8 cellular contexts compared by ENCODE assay signal in genomic region chr15:68277605-68278344, GRCh38. TPM values are rescaled to one million over a fixed set of nuclear protein-coding genes. Genes with fewer than 3 reads are reported as not detected.
DNase-seq lines count a peak whose midpoint lies in the region; ATAC-seq and TF ChIP-seq lines count a peak whose summit lies in the region.

Gene FEM1B (plus strand): TSS chr15:68277745. CDS start chr15:68278418, 673 bp downstream.

- peaks cover 50% of the 10 kb centered on the region for H3K4me1 Mint-ChIP-seq in activated CD4-positive, alpha-beta T cell treated with anti-CD3 and anti-CD28 coated beads, Interleukin-2, amount 10 ng/mL, durations not matched to agents 7 days and 5 days

- DNase-seq in NCI-H69 (lab: John Stamatoyannopoulos, UW), result peak; percentile 91
- peak; percentile 87 for DNase-seq in activated CD4-positive, alpha-beta T cell treated with anti-CD3 and anti-CD28 coated beads, Interleukin-2, amount 10 ng/mL, durations not matched to agents 7 days and 5 days
- peak; percentile 94 for DNase-seq in coronary artery (ENCODE audit: low spot score)
- peak; percentile 96 for DNase-seq in left kidney (ENCODE audit: low read depth, low spot score)
- DNase-seq in stimulated activated CD4-positive, alpha-beta T cell treated with anti-CD3 and anti-CD28 coated beads, Interleukin-2, amount 100 ng/mL, for 24 hours, result peak; percentile 87 to 88

- peak within 1 kb of the TSS; percentile 94 to 99 (median 96) for H3K9ac ChIP-seq in BLaER1 treated with 17β-estradiol and CSF1 and Interleukin-3, amounts not matched to agents 10 nM and 100 nM

- no peaks in the 10 kb centered on the region for H3K9me3 ChIP-seq in BLaER1 treated with 17β-estradiol and CSF1 and Interleukin-3, amounts not matched to agents 10 nM and 100 nM (replicated peaks in 1 of 11)

- H3K36me3 Mint-ChIP-seq in activated CD4-positive, alpha-beta T cell treated with anti-CD3 and anti-CD28 coated beads, Interleukin-2, amount 10 ng/mL, durations not matched to agents 7 days and 5 days (ENCODE audit: low read depth), result peaks cover 25% of the 10 kb centered on the region

- peak within 1 kb of the TSS; percentile 96 to 99 (median 97) for H3K27ac ChIP-seq in BLaER1 treated with 17β-estradiol and CSF1 and Interleukin-3, amounts not matched to agents 10 nM and 100 nM
- H3K27ac ChIP-seq in coronary artery, result peak within 1 kb of the TSS; percentile 98 to 99

- peaks cover 37 to 46% (median 45%) of the 10 kb centered on the region in 11 experiments for H4K20me1 ChIP-seq in BLaER1 treated with 17β-estradiol and CSF1 and Interleukin-3, amounts not matched to agents 10 nM and 100 nM

- peak; percentile 73 for ATAC-seq in GM19351 (IDR thresholded peaks at IDR 0.05; ENCODE audit: unreplicated experiment)
- ATAC-seq in HG03520 (IDR thresholded peaks at IDR 0.05; ENCODE audit: unreplicated experiment), result peak; percentile 66

- peak within 1 kb of the TSS; percentile 78 to 97 (median 94) for H3K4me3 ChIP-seq in BLaER1 treated with 17β-estradiol and CSF1 and Interleukin-3, amounts not matched to agents 10 nM and 100 nM
- peak within 1 kb of the TSS; percentile 87 for H3K4me3 ChIP-seq in coronary artery

- H3K4me3 Mint-ChIP-seq in activated CD4-positive, alpha-beta T cell treated with anti-CD3 and anti-CD28 coated beads, Interleukin-2, amount 10 ng/mL, durations not matched to agents 7 days and 5 days, result peak within 1 kb of the TSS; percentile 98

- H3K27me3 ChIP-seq in BLaER1 treated with 17β-estradiol and CSF1 and Interleukin-3, amounts not matched to agents 10 nM and 100 nM, result no peaks in the 10 kb centered on the region

- POLR2A ChIA-PET in activated CD4-positive, alpha-beta T cell treated with anti-CD3 and anti-CD28 coated beads, Interleukin-2, amount 10 ng/mL, durations not matched to agents 7 days and 5 days (lab: Charles Lee), result interaction anchor here (0.5 to 1.0 kb wide), 2 partner anchors 12 to 21 kb away, joined by 3 to 4 read pairs; no protein-coding TSS in a partner anchor

- peak within 1 kb of the TSS; percentile 98 for H3K27ac Mint-ChIP-seq in activated CD4-positive, alpha-beta T cell treated with anti-CD3 and anti-CD28 coated beads, Interleukin-2, amount 10 ng/mL, durations not matched to agents 7 days and 5 days

- H3K4me1 ChIP-seq in BLaER1 treated with 17β-estradiol and CSF1 and Interleukin-3, amounts not matched to agents 10 nM and 100 nM, result peaks cover 41 to 57% (median 46%) of the 10 kb centered on the region in 10 experiments

- CTCF ChIA-PET in activated CD4-positive, alpha-beta T cell treated with anti-CD3 and anti-CD28 coated beads, Interleukin-2, amount 10 ng/mL, durations not matched to agents 7 days and 5 days (lab: Charles Lee), result interaction anchor here (0.5 to 1.1 kb wide), 7 partner anchors 13 to 269 kb away, joined by 3 to 5 read pairs (median 3); no protein-coding TSS in a partner anchor

- H3K36me3 ChIP-seq in BLaER1 treated with 17β-estradiol and CSF1 and Interleukin-3, amounts not matched to agents 10 nM and 100 nM, result peaks cover 0 to 22% (median 5%) of the 10 kb centered on the region in 11 experiments; a peak in 10 of 22 replicates

- H3K9me3 Mint-ChIP-seq in activated CD4-positive, alpha-beta T cell treated with anti-CD3 and anti-CD28 coated beads, Interleukin-2, amount 10 ng/mL, durations not matched to agents 7 days and 5 days, result no peaks in the 10 kb centered on the region

- peak within 1 kb of the TSS; percentile 90 to 100 (median 94) for H3K4me2 ChIP-seq in BLaER1 treated with 17β-estradiol and CSF1 and Interleukin-3, amounts not matched to agents 10 nM and 100 nM

- H3K27me3 Mint-ChIP-seq in activated CD4-positive, alpha-beta T cell treated with anti-CD3 and anti-CD28 coated beads, Interleukin-2, amount 10 ng/mL, durations not matched to agents 7 days and 5 days, result no peaks in the 10 kb centered on the region

- TF ChIP-seq CTCF in coronary artery (IDR thresholded peaks at IDR 0.05), result no peak

RNA-seq across cellular contexts. Expression of gene FEM1B, which starts in this region (rescaled TPM):
- total RNA-seq in activated CD4-positive, alpha-beta T cell treated with anti-CD3 and anti-CD28 coated beads, Interleukin-2, amount 10 ng/mL, durations not matched to agents 7 days and 5 days, result 10 to 100 TPM; 51.7 to 66.3 TPM

Comparison
In these comparisons a context has a peak if more than half of its experiments do, and no peak if none do; other contexts are left out.
1. Peak in every context shown above with its lines: DNase-seq, ATAC-seq, H3K4me3 ChIP-seq and H3K27ac ChIP-seq.